22 cellular contexts compared by ENCODE assay signal in genomic region chr9:107447834-107448233, GRCh38. TPM values are rescaled to one million over a fixed set of nuclear protein-coding genes. Genes with fewer than 3 reads are reported as not detected.
DNase-seq lines count a peak whose midpoint lies in the region; ATAC-seq lines count a peak whose summit lies in the region.
"Had no signal": no experiment of that assay in that cellular context is flagged by ENCODE, and none has a peak within 500 bp of the region (broad histone marks: within the 10 kb centered on the region; RNA-seq: fewer than 3 reads in every experiment).

No MANE protein-coding gene starts in this region.

- H3K27me3 ChIP-seq in aorta (ENCODE audit: control insufficient read depth in 1 of 2, insufficient read depth in 2 of 2, low read length in 1 of 2) = no peaks in the 10 kb centered on the region
- H3K27me3 ChIP-seq: SJSA1 had no signal

- no peaks in the 10 kb centered on the region for H3K4me1 ChIP-seq in aorta (ENCODE audit: control insufficient read depth in 1 of 2, insufficient read depth in 2 of 2, low read length in 2 of 2)
- H3K4me1 ChIP-seq: A549, SJSA1 had no signal

- ATAC-seq in aorta (ENCODE audit: low FRiP score) (no peak), HG03045 (IDR thresholded peaks at IDR 0.05; ENCODE audit: unreplicated experiment) (no peak)
- ATAC-seq: A549, HepG2 had no signal

- no peak overlapping the region for H3K4me3 ChIP-seq in aorta (ENCODE audit: low read length in 2 of 2)
- H3K4me3 ChIP-seq: A549, SJSA1 had no signal

- 70 to 76% methylated on average over 1 of the region's 1 CpG for WGBS in aorta, 2 donors

- DNase-seq in COLO668 (lab: John Stamatoyannopoulos, UW; ENCODE audit: unreplicated experiment) (peak; percentile 46), NCI-H146 treated with DMSO at 0.1 percent for 48 hours (lab: John Stamatoyannopoulos, UW; ENCODE audit: unreplicated experiment) (peak; percentile 60), NCI-H748 (lab: John Stamatoyannopoulos, UW; ENCODE audit: unreplicated experiment) (peak; percentile 95), epithelial cell of prostate (ENCODE audit: low read depth, low spot score) (peak; percentile 43), aorta (no peak)
- DNase-seq in activated CD4-positive, alpha-beta T cell treated with anti-CD3 and anti-CD28 coated beads for 1 hour = no peak
- DNase-seq in activated CD4-positive, alpha-beta T cell treated with anti-CD3 and anti-CD28 coated beads for 4 hours = no peak
- DNase-seq: AML-193; CD4-positive, CD25-positive, alpha-beta regulatory T cell; H7; NCI-H1092; NCI-H2081; NCI-H446 treated with DMSO at 0.1 percent for 48 hours; NK-92 treated with Interleukin-12 subunit alpha and Interleukin-12 subunit beta, amount 100 ng/mL, for 24 hours; OCI-M1; SW 1271 had no signal

- no peaks in the 10 kb centered on the region for H3K36me3 ChIP-seq in aorta (ENCODE audit: control insufficient read depth in 1 of 2, insufficient read depth in 2 of 2, low read length in 1 of 2)
- H3K36me3 ChIP-seq: SJSA1 had no signal

- intact Hi-C loops in aorta (cut with DNase I) = no loop called here

- no peak overlapping the region for H3K27ac ChIP-seq in epithelial cell of prostate
- no peak overlapping the region for H3K27ac ChIP-seq in aorta (ENCODE audit: low read depth in 1 of 2, low read length in 2 of 2)
- H3K27ac ChIP-seq: A549, KMS-11, RWPE1, SJSA1 had no signal

- H3K9me3 ChIP-seq in aorta (ENCODE audit: control insufficient read depth, low read length) = no peaks in the 10 kb centered on the region
- H3K9me3 ChIP-seq: A549, SJSA1 had no signal

RNA-seq across cellular contexts. Expression of gene KLF4, which starts 41.7 kb away (rescaled TPM):
- 100 to 1,000 TPM in 1 of 2 donors, 10 to 100 TPM in 1; 87.8 to 202 TPM for total RNA-seq in aorta
- polyA plus RNA-seq in aorta = 10 to 100 TPM; 39.7 to 40.6 TPM

Comparison
In these comparisons a context has a peak if more than half of its experiments do, and no peak if none do; other contexts are left out.
1. DNase-seq: peak in COLO668 (single experiment), NCI-H146 treated with DMSO at 0.1 percent for 48 hours (single experiment), NCI-H748 (single experiment) and epithelial cell of prostate (single experiment); none in activated CD4-positive, alpha-beta T cell treated with anti-CD3 and anti-CD28 coated beads for 1 hour (single experiment), activated CD4-positive, alpha-beta T cell treated with anti-CD3 and anti-CD28 coated beads for 4 hours (0 of 2) and aorta (0 of 2).